In genomic region chr19:3111586-3112247, GRCh38 we compare ENCODE assay signal across 18 cellular contexts. TPM values are rescaled to one million over a fixed set of nuclear protein-coding genes. Genes with fewer than 3 reads are reported as not detected.
DNase-seq lines count a peak whose midpoint lies in the region; ATAC-seq, FAIRE-seq and TF ChIP-seq lines count a peak whose summit lies in the region.
"Had no signal": no experiment of that assay in that cellular context is flagged by ENCODE, and none has a peak within 500 bp of the region (broad histone marks: within the 10 kb centered on the region; RNA-seq: fewer than 3 reads in every experiment).

No MANE protein-coding gene starts in this region.

- H3K4me3 ChIP-seq in BLaER1 treated with 17β-estradiol and CSF1 and Interleukin-3, amounts not matched to agents 10 nM and 100 nM: no peak overlapping the region; a peak in 1 of 20 replicates
- H3K4me3 ChIP-seq in IMR-90 (ENCODE audit: insufficient read depth, low read depth, low read length) (no peak overlapping the region), K562 (no peak overlapping the region), neuronal stem cell (ENCODE audit: low read length in 2 of 2) (peak overlapping the region in 1 of 2 donors; percentile 53), hepatocyte (no peak overlapping the region)

- no peak for TF ChIP-seq EP300 in K562 (IDR thresholded peaks at IDR 0.05; ENCODE audit: low read length)

- no peak for ATAC-seq in IMR-90 (ENCODE audit: low read depth)
- ATAC-seq in K562: no peak
- ATAC-seq: CD8-positive, alpha-beta T cell had no signal

- H3K36me3 ChIP-seq in BLaER1 treated with 17β-estradiol and CSF1 and Interleukin-3, amounts not matched to agents 10 nM and 100 nM: peaks cover 0 to 30% (median 6%) of the 10 kb centered on the region in 11 experiments; a peak in 10 of 22 replicates
- H3K36me3 ChIP-seq in IMR-90 (ENCODE audit: control insufficient read depth, insufficient read depth, low read length): peaks cover 15% of the 10 kb centered on the region
- H3K36me3 ChIP-seq in K562 (ENCODE audit: control insufficient read depth, insufficient read depth, low read length): peaks cover 24% of the 10 kb centered on the region; the same call in 1 of the 3 replicates
- H3K36me3 ChIP-seq in neuronal stem cell (replicated peaks in 1 of 2; ENCODE audit: control insufficient read depth in 2 of 2, insufficient read depth in 2 of 2, low read length in 2 of 2): peaks cover 3 to 10% of the 10 kb centered on the region in 2 donors
- H3K36me3 ChIP-seq in hepatocyte (replicated peaks; ENCODE audit: insufficient read depth, low read depth): no peaks in the 10 kb centered on the region

- H3K27me3 Mint-ChIP-seq in activated CD4-positive, alpha-beta T cell treated with anti-CD3 and anti-CD28 coated beads, Interleukin-2, amount 10 ng/mL, durations not matched to agents 7 days and 5 days: no peaks in the 10 kb centered on the region
- H3K27me3 Mint-ChIP-seq: B cell, IgD-negative memory B cell had no signal

- in situ Hi-C loops in IMR-90 (cut with MboI; ENCODE audit: low sequenced_read_pairs): no loop called here
- in situ Hi-C loops in K562 (cut with MboI): no loop called here

- no peaks in the 10 kb centered on the region for H3K9me2 ChIP-seq in hepatocyte (replicated peaks; ENCODE audit: insufficient read depth)

- peaks cover 7 to 88% of the 10 kb centered on the region in 2 experiments for H3K79me1 ChIP-seq in IMR-90 (ENCODE audit: low read depth in 1 of 2, low read length in 2 of 2)
- peaks cover 31% of the 10 kb centered on the region for H3K79me1 ChIP-seq in neuronal stem cell (ENCODE audit: low read depth, low read length)

- peak overlapping the region in 6 of 11 experiments; percentile 18 to 67 (median 58); a peak in 8 of 22 replicates for H3K9ac ChIP-seq in BLaER1 treated with 17β-estradiol and CSF1 and Interleukin-3, amounts not matched to agents 10 nM and 100 nM
- H3K9ac ChIP-seq in IMR-90 (ENCODE audit: low read depth, low read length) (no peak overlapping the region), K562 (ENCODE audit: insufficient read depth in 1 of 2, low read depth in 2 of 2, low read length in 2 of 2) (peak overlapping the region in 1 of 2 experiments; percentile 1; a peak in 1 of 4 replicates), neuronal stem cell (ENCODE audit: low read depth, low read length, poor library complexity) (no peak overlapping the region)

- H2AK9ac ChIP-seq in IMR-90 (replicated peaks; ENCODE audit: low read depth, low read length, poor library complexity): peak overlapping the region; percentile 19

- no peak overlapping the region for H2BK20ac ChIP-seq in IMR-90 (ENCODE audit: low read depth, low read length)

- no peak for DNase-seq in IMR-90
- DNase-seq in K562 (ENCODE audit: extremely low read depth in 1 of 4, low spot score in 3 of 4): no peak
- no peak for DNase-seq in neuronal stem cell (ENCODE audit: low spot score)
- no peak for DNase-seq in activated CD4-positive, alpha-beta T cell treated with anti-CD3 and anti-CD28 coated beads, Interleukin-2, amount 10 ng/mL, durations not matched to agents 7 days and 5 days
- DNase-seq in hepatocyte (ENCODE audit: low spot score): no peak
- DNase-seq in NCI-H345 (lab: John Stamatoyannopoulos, UW): no peak
- DNase-seq: COR-L47, DMS153, DMS79 treated with DMSO at 0.1 percent for 48 hours, GDM1 had no signal

- peaks cover 9% of the 10 kb centered on the region for H3K9me1 ChIP-seq in IMR-90 (ENCODE audit: insufficient read depth, low read length)
- H3K9me1 ChIP-seq in K562 (ENCODE audit: control insufficient read depth, insufficient read depth, low read length): no peaks in the 10 kb centered on the region

- dilution Hi-C loops in IMR-90 (cut with HindIII; ENCODE audit: low sequenced_read_pairs, unreplicated experiment): no loop called here

- H3K14ac ChIP-seq in IMR-90 (replicated peaks; ENCODE audit: low read depth, low read length) (no peak overlapping the region), neuronal stem cell (ENCODE audit: low read length) (no peak overlapping the region)

- H2BK5ac ChIP-seq in IMR-90 (ENCODE audit: low read depth, low read length, poor library complexity, severe bottlenecking) (no peak overlapping the region), neuronal stem cell (ENCODE audit: low read length) (no peak overlapping the region)

- no peaks in the 10 kb centered on the region for H3K9me3 ChIP-seq in BLaER1 treated with 17β-estradiol and CSF1 and Interleukin-3, amounts not matched to agents 10 nM and 100 nM (replicated peaks in 1 of 11)
- H3K9me3 ChIP-seq in IMR-90 (ENCODE audit: control insufficient read depth, insufficient read depth, low read length) (no peaks in the 10 kb centered on the region), K562 (replicated peaks; ENCODE audit: control insufficient read depth, insufficient read depth, low read depth, low read length) (no peaks in the 10 kb centered on the region), neuronal stem cell (replicated peaks in 1 of 2; ENCODE audit: control insufficient read depth in 2 of 2, insufficient read depth in 1 of 2, low read depth in 1 of 2, low read length in 2 of 2) (no peaks in the 10 kb centered on the region), hepatocyte (ENCODE audit: low read depth) (no peaks in the 10 kb centered on the region)

- CTCF ChIA-PET in IMR-90 (lab: Yijun Ruan, JAX): no interaction called here
- CTCF ChIA-PET in K562 (lab: Yijun Ruan, JAX; ENCODE audit: low intra/inter-chr PET ratio): no interaction called here
- CTCF ChIA-PET in activated CD4-positive, alpha-beta T cell treated with anti-CD3 and anti-CD28 coated beads, Interleukin-2, amount 10 ng/mL, durations not matched to agents 7 days and 5 days (lab: Charles Lee): interaction anchor here (1.7 kb wide), 1 partner anchor 8 kb away, joined by 9 read pairs; no protein-coding TSS in a partner anchor

- H3K27ac ChIP-seq in BLaER1 treated with 17β-estradiol and CSF1 and Interleukin-3, amounts not matched to agents 10 nM and 100 nM: peak overlapping the region in 8 of 11 experiments; percentile 11 to 72 (median 61); a peak in 12 of 22 replicates
- no peak overlapping the region for H3K27ac ChIP-seq in IMR-90 (ENCODE audit: insufficient read depth, low read length)
- H3K27ac ChIP-seq in K562 (ENCODE audit: extremely low read depth, low read depth, low read length): no peak overlapping the region
- H3K27ac ChIP-seq in neuronal stem cell (replicated peaks; ENCODE audit: low read length): no peak overlapping the region
- H3K27ac ChIP-seq in hepatocyte: no peak overlapping the region

- H2BK120ac ChIP-seq in IMR-90 (ENCODE audit: low read depth, low read length): no peak overlapping the region
- no peak overlapping the region for H2BK120ac ChIP-seq in neuronal stem cell (ENCODE audit: low read depth, low read length)

- no peak overlapping the region for H4K5ac ChIP-seq in IMR-90 (ENCODE audit: low read depth, low read length)

- no peak for TF ChIP-seq POLR2A in IMR-90 (IDR thresholded peaks at IDR 0.05; ENCODE audit: low read depth, low read length)
- TF ChIP-seq POLR2A in K562 (conservative IDR thresholded peaks at IDR 0.05): no peak

- no peaks in the 10 kb centered on the region for H3K9me3 Mint-ChIP-seq in activated CD4-positive, alpha-beta T cell treated with anti-CD3 and anti-CD28 coated beads, Interleukin-2, amount 10 ng/mL, durations not matched to agents 7 days and 5 days
- H3K9me3 Mint-ChIP-seq: CD8-positive, alpha-beta T cell; IgD-negative memory B cell had no signal

- no TSS peak for BruUV-seq in IMR-90 (replicated peaks; lab: Mats Ljungman, UMichigan)
- no TSS peak for BruUV-seq in K562 (replicated peaks; lab: Mats Ljungman, UMichigan)

- no peaks in the 10 kb centered on the region for H3K36me3 Mint-ChIP-seq in activated CD4-positive, alpha-beta T cell treated with anti-CD3 and anti-CD28 coated beads, Interleukin-2, amount 10 ng/mL, durations not matched to agents 7 days and 5 days (ENCODE audit: low read depth)
- H3K36me3 Mint-ChIP-seq: CD14-positive monocyte; CD8-positive, alpha-beta T cell; IgD-negative memory B cell had no signal

- no peak overlapping the region for H4K8ac ChIP-seq in IMR-90 (ENCODE audit: low read depth in 2 of 2, low read length in 2 of 2)
- no peak overlapping the region for H4K8ac ChIP-seq in neuronal stem cell (ENCODE audit: low read depth, low read length)

- intact Hi-C loops in IMR-90 (cut with micrococcal nuclease) (no loop called here), K562 (cut with micrococcal nuclease) (no loop called here)

- no peak overlapping the region for H4K91ac ChIP-seq in IMR-90 (ENCODE audit: insufficient read depth, low read depth, low read length)
- H4K91ac ChIP-seq in neuronal stem cell (ENCODE audit: low read depth, low read length, poor library complexity): no peak overlapping the region

- H2AK5ac ChIP-seq in IMR-90 (ENCODE audit: low read depth, low read length) (no peak overlapping the region), neuronal stem cell (ENCODE audit: low read depth, low read length) (no peak overlapping the region)

- no peak overlapping the region for H3K56ac ChIP-seq in IMR-90 (ENCODE audit: extremely low read depth, insufficient read depth, low read length)

- H3K79me2 ChIP-seq in K562 (ENCODE audit: control insufficient read depth, insufficient read depth, low read length) (peaks cover 37% of the 10 kb centered on the region), hepatocyte (peaks cover 80% of the 10 kb centered on the region)

- peaks cover 0 to 19% (median 0%) of the 10 kb centered on the region in 11 experiments; a peak in 3 of 22 replicates for H3K27me3 ChIP-seq in BLaER1 treated with 17β-estradiol and CSF1 and Interleukin-3, amounts not matched to agents 10 nM and 100 nM
- H3K27me3 ChIP-seq in IMR-90 (ENCODE audit: control insufficient read depth, insufficient read depth, low read length) (no peaks in the 10 kb centered on the region), K562 (ENCODE audit: control insufficient read depth in 2 of 2, insufficient read depth in 2 of 2, low read length in 2 of 2) (no peaks in the 10 kb centered on the region), neuronal stem cell (ENCODE audit: control insufficient read depth in 3 of 3, insufficient read depth in 3 of 3, low read depth in 1 of 3, low read length in 3 of 3) (no peaks in the 10 kb centered on the region), hepatocyte (no peaks in the 10 kb centered on the region)

- H3K18ac ChIP-seq in IMR-90 (ENCODE audit: low read depth, low read length): no peak overlapping the region
- no peak overlapping the region for H3K18ac ChIP-seq in neuronal stem cell (ENCODE audit: low read length)

- H3K4me3 Mint-ChIP-seq in activated CD4-positive, alpha-beta T cell treated with anti-CD3 and anti-CD28 coated beads, Interleukin-2, amount 10 ng/mL, durations not matched to agents 7 days and 5 days: no peak overlapping the region
- H3K4me3 Mint-ChIP-seq: B cell; CD14-positive monocyte; CD8-positive, alpha-beta T cell; IgD-negative memory B cell had no signal

- H3K27ac Mint-ChIP-seq in activated CD4-positive, alpha-beta T cell treated with anti-CD3 and anti-CD28 coated beads, Interleukin-2, amount 10 ng/mL, durations not matched to agents 7 days and 5 days: no peak overlapping the region
- H3K27ac Mint-ChIP-seq: B cell; CD8-positive, alpha-beta T cell had no signal

- TF ChIP-seq CTCF in IMR-90 (conservative IDR thresholded peaks at IDR 0.05; ENCODE audit: low read depth, low read length): no peak
- no peak for TF ChIP-seq CTCF in K562 (IDR thresholded peaks at IDR 0.05 in 2 of 3, conservative IDR thresholded peaks at IDR 0.05 in 1 of 3; ENCODE audit: insufficient read depth in 2 of 3, low read depth in 1 of 3, low read length in 3 of 3)
- no peak for TF ChIP-seq CTCF in hepatocyte (IDR thresholded peaks at IDR 0.05; ENCODE audit: poor library complexity)

- H2BK15ac ChIP-seq in IMR-90 (ENCODE audit: low read depth, low read length) (no peak overlapping the region), neuronal stem cell (ENCODE audit: low read length) (no peak overlapping the region)

- H2AFZ ChIP-seq in IMR-90 (replicated peaks; ENCODE audit: low read length, poor library complexity) (no peak overlapping the region), K562 (ENCODE audit: low read depth, low read length) (no peak overlapping the region), neuronal stem cell (ENCODE audit: low read length) (no peak overlapping the region), hepatocyte (no peak overlapping the region)

- H3K23ac ChIP-seq in IMR-90 (ENCODE audit: low read depth, low read length) (no peak overlapping the region), neuronal stem cell (ENCODE audit: low read depth, low read length, poor library complexity) (peak overlapping the region; percentile 80)

- H3K4ac ChIP-seq in IMR-90 (ENCODE audit: low read depth, low read length) (no peak overlapping the region), neuronal stem cell (ENCODE audit: low read length) (no peak overlapping the region)

- 97% methylated on average over 9 of the region's 17 CpGs; no CpG with 5 or more reads in 1 of the 2 experiments for WGBS in IMR-90 (ENCODE audit: extremely low coverage in 2 of 2, insufficient read length in 1 of 2), 2 experiments
- WGBS in K562 (ENCODE audit: insufficient coverage, low coverage, missing lambda C conversion rate): 87% methylated on average over 16 of the region's 17 CpGs
- no CpG with 5 or more reads among the region's 17 CpGs for WGBS in neuronal stem cell (ENCODE audit: extremely low coverage in 2 of 2, insufficient read length in 2 of 2, insufficient replicate concordance in 1 of 2), 2 donors
- whole genome bisulfite sequencing in hepatocyte (ENCODE audit: low lambda C conversion rate, missing lambda C conversion rate): 96% methylated on average over 17 of the region's 17 CpGs

- peaks cover 6% of the 10 kb centered on the region for H3K4me1 Mint-ChIP-seq in activated CD4-positive, alpha-beta T cell treated with anti-CD3 and anti-CD28 coated beads, Interleukin-2, amount 10 ng/mL, durations not matched to agents 7 days and 5 days

- H3K4me2 ChIP-seq in BLaER1 treated with 17β-estradiol and CSF1 and Interleukin-3, amounts not matched to agents 10 nM and 100 nM: peak overlapping the region; percentile 73 to 99 (median 86)
- H3K4me2 ChIP-seq in IMR-90 (ENCODE audit: low read depth, low read length): no peak overlapping the region
- H3K4me2 ChIP-seq in K562 (ENCODE audit: insufficient read depth, low read length): no peak overlapping the region
- H3K4me2 ChIP-seq in neuronal stem cell (ENCODE audit: insufficient read depth, low read length, poor library complexity, severe bottlenecking): no peak overlapping the region
- H3K4me2 ChIP-seq in hepatocyte: no peak overlapping the region

- H4K20me1 ChIP-seq in BLaER1 treated with 17β-estradiol and CSF1 and Interleukin-3, amounts not matched to agents 10 nM and 100 nM: peaks cover 12 to 94% (median 47%) of the 10 kb centered on the region in 11 experiments; a peak in 17 of 22 replicates
- H4K20me1 ChIP-seq in IMR-90 (ENCODE audit: insufficient read depth, low read length) (peaks cover 63% of the 10 kb centered on the region), K562 (replicated peaks; ENCODE audit: control insufficient read depth, insufficient read depth, low read length) (no peaks in the 10 kb centered on the region; the same call in none of the 2 replicates), hepatocyte (ENCODE audit: insufficient read depth, poor library complexity, severe bottlenecking) (peaks cover 74% of the 10 kb centered on the region)

- H2BK12ac ChIP-seq in neuronal stem cell (ENCODE audit: low read length): no peak overlapping the region

- FAIRE-seq in K562 (lab: Jason Lieb, UNC): no peak
- FAIRE-seq: A204.1, D721Med had no signal

- TF ChIP-seq RAD21 in IMR-90 (IDR thresholded peaks at IDR 0.05; ENCODE audit: low read length) (no peak), K562 (CRISPR knock-in tag; conservative IDR thresholded peaks at IDR 0.05 in 1 of 2, IDR thresholded peaks at IDR 0.05 in 1 of 2) (no peak)

- peaks cover 37 to 97% (median 93%) of the 10 kb centered on the region in 10 experiments for H3K4me1 ChIP-seq in BLaER1 treated with 17β-estradiol and CSF1 and Interleukin-3, amounts not matched to agents 10 nM and 100 nM
- peaks cover 9% of the 10 kb centered on the region for H3K4me1 ChIP-seq in IMR-90 (ENCODE audit: control insufficient read depth, insufficient read depth, low read length)
- H3K4me1 ChIP-seq in K562 (replicated peaks in 1 of 2; ENCODE audit: control insufficient read depth in 2 of 2, insufficient read depth in 2 of 2, low read length in 2 of 2): peaks cover 2 to 72% of the 10 kb centered on the region in 2 experiments; a peak in 3 of 5 replicates
- peaks cover 0 to 13% of the 10 kb centered on the region in 2 donors for H3K4me1 ChIP-seq in neuronal stem cell (ENCODE audit: control insufficient read depth in 2 of 2, insufficient read depth in 1 of 2, low read depth in 1 of 2, low read length in 2 of 2)
- H3K4me1 ChIP-seq in hepatocyte (ENCODE audit: insufficient read depth): peaks cover 17% of the 10 kb centered on the region

- POLR2A ChIA-PET in IMR-90 (lab: Charles Lee; ENCODE audit: unreplicated experiment) (no interaction called here), K562 (lab: Yijun Ruan, JAX) (no interaction called here)
- POLR2A ChIA-PET in activated CD4-positive, alpha-beta T cell treated with anti-CD3 and anti-CD28 coated beads, Interleukin-2, amount 10 ng/mL, durations not matched to agents 7 days and 5 days (lab: Charles Lee): no interaction called here

RNA-seq across cellular contexts. Expression of gene GNA11, which starts 17.6 kb away (rescaled TPM):
- total RNA-seq in IMR-90 (2012; rRNA removed): 25.5 and 34.4 TPM in 2 replicates
- 33.3 and 44.5 TPM in 2 replicates for polyA plus RNA-seq in IMR-90 (2012; rRNA removed)
- polyA plus RNA-seq in IMR-90 (2012; cell fraction: cytosol; rRNA removed): 29.2 and 50.1 TPM in 2 replicates
- 24.5 and 49.2 TPM in 2 replicates for polyA plus RNA-seq in IMR-90 (2012; cell fraction: nucleus; rRNA removed; ENCODE audit: low replicate concordance)
- total RNA-seq in K562 (2011; cell fraction: chromatin; rRNA removed; ENCODE audit: low replicate concordance): 18.8 and 42.3 TPM in 2 replicates
- 20.7 and 22.8 TPM in 2 replicates for total RNA-seq in K562 (2011; cell fraction: nucleolus; rRNA removed)
- total RNA-seq in K562 (2011; cell fraction: nucleoplasm; rRNA removed): 12.6 and 17.6 TPM in 2 replicates
- 14.5 and 19.3 TPM in 2 replicates for total RNA-seq in K562 (2014; rRNA removed)
- 7.0 and 12.7 TPM in 2 replicates for total RNA-seq in K562 (2014; rRNA removed; fragmentation: Illumina TruSeq; extraction: Trizol)
- 13.4 and 16.5 TPM in 2 replicates for total RNA-seq in K562 (2015; rRNA removed; fragmentation: Illumina TruSeq; extraction: Trizol)
- 24.3 and 24.8 TPM in 2 replicates for total RNA-seq in K562 (2021)
- polyA plus RNA-seq in K562 (2011; rRNA removed): 3.6 and 9.7 TPM in 2 replicates
- polyA plus RNA-seq in K562 (2011; cell fraction: cytosol; rRNA removed): 11.1 and 14.7 TPM in 2 replicates
- polyA plus RNA-seq in K562 (2011; cell fraction: nucleus; rRNA removed): 18.1 and 22.6 TPM in 2 replicates
- polyA plus RNA-seq in K562 (2012): 22.6 and 23.5 TPM in 2 replicates
- polyA plus RNA-seq in K562 (2014; fragmentation: Illumina TruSeq; extraction: Trizol): 23.5 and 24.5 TPM in 2 replicates
- under 1 TPM; 0.18 to 0.21 TPM for polyA plus RNA-seq in K562 (2014; fragmentation: Nextera tagmentation; extraction: Ambion mirVana)
- polyA plus RNA-seq in K562 (2014; rRNA removed): 16.6 and 18.2 TPM in 2 replicates
- polyA minus RNA-seq in K562 (2011; rRNA and poly(A)+ RNA removed): 1.6 and 10.8 TPM in 2 replicates
- polyA minus RNA-seq in K562 (2011; cell fraction: cytosol; rRNA and poly(A)+ RNA removed): 10.8 and 11.5 TPM in 2 replicates
- 4.6 and 5.7 TPM in 2 replicates for polyA minus RNA-seq in K562 (2011; cell fraction: nucleus; rRNA and poly(A)+ RNA removed)
- polyA plus RNA-seq in neuronal stem cell (2013, experiment 1 of 2): 19.2 TPM
- 20.0 TPM for polyA plus RNA-seq in neuronal stem cell (2013, experiment 2 of 2)
- total RNA-seq in activated CD4-positive, alpha-beta T cell treated with anti-CD3 and anti-CD28 coated beads, Interleukin-2, amount 10 ng/mL, durations not matched to agents 7 days and 5 days: under 1 TPM; 0.79 to 0.87 TPM
- 53.8 and 60.2 TPM in 2 replicates for total RNA-seq in hepatocyte
- polyA plus RNA-seq in hepatocyte: 100 and 115 TPM in 2 replicates

RNA-seq across cellular contexts. Expression of gene GNA15, which starts 24.1 kb away (rescaled TPM):
- total RNA-seq in IMR-90 (2012; rRNA removed) (0.18 and 0.28 TPM in 2 replicates), K562 (2014; rRNA removed) (0.09 TPM in 1 of 2 replicates, not detected in the other), K562 (2014; rRNA removed; fragmentation: Illumina TruSeq; extraction: Trizol) (0.07 and 0.13 TPM in 2 replicates), K562 (2015; rRNA removed; fragmentation: Illumina TruSeq; extraction: Trizol) (0.19 and 0.22 TPM in 2 replicates), K562 (2021) (0.13 and 0.24 TPM in 2 replicates), hepatocyte (0.24 and 1.5 TPM in 2 replicates)
- polyA plus RNA-seq in IMR-90 (2012; rRNA removed) (0.04 TPM in 1 of 2 replicates, not detected in the other), K562 (2011; rRNA removed) (0.19 and 0.22 TPM in 2 replicates), K562 (2014; fragmentation: Illumina TruSeq; extraction: Trizol) (0.10 and 0.22 TPM in 2 replicates), K562 (2014; fragmentation: Nextera tagmentation; extraction: Ambion mirVana) (under 1 TPM in 1 of 2 experiments, not detected in 1; 0.03 TPM), K562 (2014; rRNA removed) (0.11 and 0.35 TPM in 2 replicates), hepatocyte (0.29 and 0.45 TPM in 2 replicates)
- 0.04 TPM in 1 of 2 replicates, not detected in the other for polyA plus RNA-seq in IMR-90 (2012; cell fraction: cytosol; rRNA removed)
- polyA plus RNA-seq in IMR-90 (2012; cell fraction: nucleus; rRNA removed; ENCODE audit: low replicate concordance): 0.33 and 0.40 TPM in 2 replicates
- 0.35 TPM in 1 of 2 replicates, not detected in the other for total RNA-seq in K562 (2011; cell fraction: chromatin; rRNA removed; ENCODE audit: low replicate concordance)
- total RNA-seq in K562 (2011; cell fraction: nucleolus; rRNA removed): 0.13 and 0.17 TPM in 2 replicates
- total RNA-seq in K562 (2011; cell fraction: nucleoplasm; rRNA removed): not detected in 2 replicates
- polyA plus RNA-seq in K562 (2011; cell fraction: cytosol; rRNA removed): 0.18 and 0.25 TPM in 2 replicates
- 0.29 and 0.40 TPM in 2 replicates for polyA plus RNA-seq in K562 (2011; cell fraction: nucleus; rRNA removed)
- 0.65 and 0.76 TPM in 2 replicates for polyA plus RNA-seq in K562 (2012)
- 0.27 TPM in 1 of 2 replicates, not detected in the other for polyA minus RNA-seq in K562 (2011; rRNA and poly(A)+ RNA removed)
- not detected in 2 replicates for polyA minus RNA-seq in K562 (2011; cell fraction: cytosol; rRNA and poly(A)+ RNA removed)
- polyA minus RNA-seq in K562 (2011; cell fraction: nucleus; rRNA and poly(A)+ RNA removed): 0.13 TPM in 1 of 2 replicates, not detected in the other
- polyA plus RNA-seq in neuronal stem cell (2013, experiment 1 of 2): 0.01 TPM
- not detected for polyA plus RNA-seq in neuronal stem cell (2013, experiment 2 of 2)
- total RNA-seq in activated CD4-positive, alpha-beta T cell treated with anti-CD3 and anti-CD28 coated beads, Interleukin-2, amount 10 ng/mL, durations not matched to agents 7 days and 5 days: 10 to 100 TPM; 22.8 to 23.6 TPM
- total RNA-seq: H7 had no signal
- polyA plus RNA-seq: IgD-negative memory B cell had no signal

RNA-seq across cellular contexts. Expression of gene TLE5, which starts 49.4 kb away (rescaled TPM):
- total RNA-seq in IMR-90 (2012; rRNA removed): 119 and 121 TPM in 2 replicates
- polyA plus RNA-seq in IMR-90 (2012; rRNA removed): 407 and 444 TPM in 2 replicates
- polyA plus RNA-seq in IMR-90 (2012; cell fraction: cytosol; rRNA removed): 218 and 593 TPM in 2 replicates
- 457 and 800 TPM in 2 replicates for polyA plus RNA-seq in IMR-90 (2012; cell fraction: nucleus; rRNA removed; ENCODE audit: low replicate concordance)
- 147 and 335 TPM in 2 replicates for total RNA-seq in K562 (2011; cell fraction: chromatin; rRNA removed; ENCODE audit: low replicate concordance)
- total RNA-seq in K562 (2011; cell fraction: nucleolus; rRNA removed): 259 and 282 TPM in 2 replicates
- 209 and 242 TPM in 2 replicates for total RNA-seq in K562 (2011; cell fraction: nucleoplasm; rRNA removed)
- 264 and 355 TPM in 2 replicates for total RNA-seq in K562 (2014; rRNA removed)
- 75.8 and 89.1 TPM in 2 replicates for total RNA-seq in K562 (2014; rRNA removed; fragmentation: Illumina TruSeq; extraction: Trizol)
- total RNA-seq in K562 (2015; rRNA removed; fragmentation: Illumina TruSeq; extraction: Trizol): 172 and 178 TPM in 2 replicates
- total RNA-seq in K562 (2021): 347 and 360 TPM in 2 replicates
- 280 and 366 TPM in 2 replicates for polyA plus RNA-seq in K562 (2011; rRNA removed)
- 357 and 770 TPM in 2 replicates for polyA plus RNA-seq in K562 (2011; cell fraction: cytosol; rRNA removed)
- 343 and 561 TPM in 2 replicates for polyA plus RNA-seq in K562 (2011; cell fraction: nucleus; rRNA removed)
- 396 and 430 TPM in 2 replicates for polyA plus RNA-seq in K562 (2012)
- polyA plus RNA-seq in K562 (2014; fragmentation: Illumina TruSeq; extraction: Trizol): 235 and 381 TPM in 2 replicates
- 1 to 10 TPM; 2.0 to 6.2 TPM for polyA plus RNA-seq in K562 (2014; fragmentation: Nextera tagmentation; extraction: Ambion mirVana)
- 316 and 334 TPM in 2 replicates for polyA plus RNA-seq in K562 (2014; rRNA removed)
- polyA minus RNA-seq in K562 (2011; rRNA and poly(A)+ RNA removed): 222 and 305 TPM in 2 replicates
- polyA minus RNA-seq in K562 (2011; cell fraction: cytosol; rRNA and poly(A)+ RNA removed): 290 and 401 TPM in 2 replicates
- polyA minus RNA-seq in K562 (2011; cell fraction: nucleus; rRNA and poly(A)+ RNA removed): 64.5 and 71.5 TPM in 2 replicates
- 162 TPM for polyA plus RNA-seq in neuronal stem cell (2013, experiment 1 of 2)
- 164 TPM for polyA plus RNA-seq in neuronal stem cell (2013, experiment 2 of 2)
- 100 to 1,000 TPM; 837 to 960 TPM for total RNA-seq in activated CD4-positive, alpha-beta T cell treated with anti-CD3 and anti-CD28 coated beads, Interleukin-2, amount 10 ng/mL, durations not matched to agents 7 days and 5 days
- 241 and 260 TPM in 2 replicates for total RNA-seq in hepatocyte
- polyA plus RNA-seq in hepatocyte: 308 and 340 TPM in 2 replicates

Comparison
In these comparisons a context has a peak if more than half of its experiments do, and no peak if none do; other contexts are left out.
1. H3K27ac ChIP-seq: peak in BLaER1 treated with 17β-estradiol and CSF1 and Interleukin-3, amounts not matched to agents 10 nM and 100 nM (8 of 11); none in IMR-90 (single experiment), K562 (single experiment), neuronal stem cell (single experiment) and hepatocyte (single experiment).
2. H3K4me2 ChIP-seq: peak in BLaER1 treated with 17β-estradiol and CSF1 and Interleukin-3, amounts not matched to agents 10 nM and 100 nM (11 of 11); none in IMR-90 (single experiment), K562 (single experiment), neuronal stem cell (single experiment) and hepatocyte (single experiment).
3. H3K9ac ChIP-seq: peak in BLaER1 treated with 17β-estradiol and CSF1 and Interleukin-3, amounts not matched to agents 10 nM and 100 nM (6 of 11); none in IMR-90 (single experiment) and neuronal stem cell (single experiment).
4. RNA of gene GNA11, which starts 17.6 kb away (total RNA-seq): 53.8 to 60.2 TPM in hepatocyte, 25.5 to 34.4 TPM in IMR-90 and 7.0 to 42.3 TPM in K562; 0.79 to 0.87 TPM in activated CD4-positive, alpha-beta T cell treated with anti-CD3 and anti-CD28 coated beads, Interleukin-2, amount 10 ng/mL, durations not matched to agents 7 days and 5 days; every median in the first group is over 4 times any median in the second.